In the genomic region with DNA sequence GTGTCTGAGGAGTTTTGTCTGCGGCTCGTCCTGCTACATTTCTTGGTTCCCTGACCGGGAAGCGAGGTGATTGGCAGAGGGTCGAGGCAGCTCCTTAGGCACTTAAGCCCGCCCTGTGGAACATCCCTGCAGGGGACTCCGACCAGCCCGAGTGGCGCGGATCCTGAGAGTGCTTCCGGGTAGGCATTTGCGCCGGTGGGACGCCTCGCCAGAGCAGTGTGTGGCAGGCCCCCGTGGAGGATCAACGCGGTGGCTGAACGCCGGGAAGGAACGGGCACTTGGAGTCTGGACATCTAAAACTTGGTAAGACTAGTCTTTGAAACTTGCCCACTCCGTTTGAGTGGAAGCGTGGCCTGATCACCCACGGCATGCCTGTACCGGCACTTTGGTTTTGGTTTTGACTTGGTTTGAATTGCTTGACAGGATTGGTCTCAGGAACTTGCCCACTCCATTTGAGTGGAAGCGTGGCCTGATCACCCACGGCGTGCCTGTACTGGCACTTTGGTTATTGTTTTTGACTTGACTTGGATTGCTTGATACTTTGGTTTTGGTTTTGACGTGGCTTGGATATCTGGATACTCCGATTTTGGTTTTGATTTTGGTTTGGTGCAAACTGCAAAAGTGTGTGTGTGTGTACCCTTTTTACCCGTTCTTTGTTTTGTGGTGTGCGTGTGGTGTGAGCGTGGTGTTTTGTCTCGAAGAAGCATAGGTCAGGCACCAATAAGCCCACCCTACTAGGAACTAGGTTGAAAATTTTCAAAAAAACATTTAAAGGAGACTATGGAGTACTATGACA, we compare ENCODE assay signal across 3 cellular contexts. TPM values are rescaled to one million over a fixed set of nuclear protein-coding genes. Genes with fewer than 3 reads are reported as not detected.
"Had no signal": no experiment of that assay in that cellular context is flagged by ENCODE, and none has a peak within 500 bp of the region (broad histone marks: within the 10 kb centered on the region; RNA-seq: fewer than 3 reads in every experiment).

No MANE protein-coding gene starts in this region.

RNA-seq across cellular contexts. Expression of a gene that starts 6.7 kb away (rescaled TPM):
- total RNA-seq: Peyer's patch, Right ventricle myocardium superior, SJCRH30 had no signal
